In genomic region chr9:107810493-107810931, GRCh38 we compare ENCODE assay signal across 21 cellular contexts.
A peak's percentile ranks its signal among the peaks of the same experiment; 100 is the strongest.
DNase-seq lines count a peak whose midpoint lies in the region; ATAC-seq and TF ChIP-seq lines count a peak whose summit lies in the region.
"Had no signal": no experiment of that assay in that cellular context is flagged by ENCODE, and none has a peak within 500 bp of the region (broad histone marks: within the 10 kb centered on the region; RNA-seq: fewer than 3 reads in every experiment).

No MANE protein-coding gene starts in this region.

- no peaks in the 10 kb centered on the region for H3K4me1 ChIP-seq in upper lobe of right lung
- H3K4me1 ChIP-seq: adrenal gland, BLaER1, HAP-1, suprapubic skin had no signal

- ATAC-seq in upper lobe of right lung (peak; percentile 91), GM18867 (IDR thresholded peaks at IDR 0.05; ENCODE audit: unreplicated experiment) (no peak), GM19035 (IDR thresholded peaks at IDR 0.05; ENCODE audit: unreplicated experiment) (no peak)
- ATAC-seq in stimulated activated effector memory CD8-positive, alpha-beta T cell treated with anti-CD3 and anti-CD28 coated beads, Interleukin-12 subunit alpha, Interleukin-12 subunit beta, amount 100 ng/mL, for 72 hours: no peak
- ATAC-seq: Right ventricle myocardium inferior had no signal

- no peak overlapping the region for H3K27ac Mint-ChIP-seq in stimulated activated effector memory CD8-positive, alpha-beta T cell treated with anti-CD3 and anti-CD28 coated beads, Interleukin-12 subunit alpha, Interleukin-12 subunit beta, amount 100 ng/mL, for 72 hours

- peak; percentile 45 for DNase-seq in H4 (ENCODE audit: low spot score)
- peak; percentile 10 for DNase-seq in SW480 (ENCODE audit: low spot score)
- DNase-seq in kidney tubule cell (ENCODE audit: low spot score): peak; percentile 26
- peak; percentile 66 for DNase-seq in upper lobe of right lung
- DNase-seq in stimulated activated effector memory CD8-positive, alpha-beta T cell treated with anti-CD3 and anti-CD28 coated beads, Interleukin-12 subunit alpha, Interleukin-12 subunit beta, amount 100 ng/mL, for 72 hours (ENCODE audit: low spot score in 2 of 2): no peak
- DNase-seq: activated effector memory CD4-positive, alpha-beta T cell treated with Interleukin-2 at 50 U/mL for 16 hours; adrenal gland; hypothalamus; Kasumi-1; kidney glomerular epithelial cell; NCI-H1694; NCI-H345; sigmoid colon; stimulated activated CD4-positive, alpha-beta T cell treated with anti-CD3 and anti-CD28 coated beads, Interleukin-2, amount 100 ng/mL, for 48 hours; T-helper 2 cell had no signal

- no peaks in the 10 kb centered on the region for H3K27me3 ChIP-seq in upper lobe of right lung
- H3K27me3 ChIP-seq: adrenal gland, BLaER1, sigmoid colon, suprapubic skin had no signal

- no peak overlapping the region for H3K27ac ChIP-seq in upper lobe of right lung
- H3K27ac ChIP-seq: adrenal gland, BLaER1, sigmoid colon, suprapubic skin had no signal

- no peaks in the 10 kb centered on the region for H3K9me3 ChIP-seq in upper lobe of right lung
- H3K9me3 ChIP-seq: adrenal gland, HAP-1, sigmoid colon, suprapubic skin had no signal

- no peaks in the 10 kb centered on the region for H3K4me1 Mint-ChIP-seq in stimulated activated effector memory CD8-positive, alpha-beta T cell treated with anti-CD3 and anti-CD28 coated beads, Interleukin-12 subunit alpha, Interleukin-12 subunit beta, amount 100 ng/mL, for 72 hours

- no peaks in the 10 kb centered on the region for H3K36me3 ChIP-seq in upper lobe of right lung
- H3K36me3 ChIP-seq: adrenal gland, BLaER1, HAP-1, sigmoid colon, suprapubic skin had no signal

- H3K4me3 Mint-ChIP-seq in stimulated activated effector memory CD8-positive, alpha-beta T cell treated with anti-CD3 and anti-CD28 coated beads, Interleukin-12 subunit alpha, Interleukin-12 subunit beta, amount 100 ng/mL, for 72 hours: no peak overlapping the region

- H3K36me3 Mint-ChIP-seq in stimulated activated effector memory CD8-positive, alpha-beta T cell treated with anti-CD3 and anti-CD28 coated beads, Interleukin-12 subunit alpha, Interleukin-12 subunit beta, amount 100 ng/mL, for 72 hours: no peaks in the 10 kb centered on the region

- H3K9me3 Mint-ChIP-seq in stimulated activated effector memory CD8-positive, alpha-beta T cell treated with anti-CD3 and anti-CD28 coated beads, Interleukin-12 subunit alpha, Interleukin-12 subunit beta, amount 100 ng/mL, for 72 hours: peaks cover 10% of the 10 kb centered on the region

- H3K4me3 ChIP-seq in upper lobe of right lung: no peak overlapping the region
- H3K4me3 ChIP-seq: adrenal gland, BLaER1, HAP-1, sigmoid colon, suprapubic skin had no signal

- no peak for TF ChIP-seq CTCF in upper lobe of right lung (IDR thresholded peaks at IDR 0.05)

- intact Hi-C loops in upper lobe of right lung (cut with DNase I): no loop called here

Comparison
In these comparisons a context has a peak if more than half of its experiments do, and no peak if none do; other contexts are left out.
1. DNase-seq: peak in H4 (single experiment), SW480 (single experiment), kidney tubule cell (single experiment) and upper lobe of right lung (single experiment); none in stimulated activated effector memory CD8-positive, alpha-beta T cell treated with anti-CD3 and anti-CD28 coated beads, Interleukin-12 subunit alpha, Interleukin-12 subunit beta, amount 100 ng/mL, for 72 hours (0 of 2).